In genomic region chr12:66066929-66067281, GRCh38 we compare ENCODE assay signal across 12 cellular contexts.
DNase-seq lines count a peak whose midpoint lies in the region; ATAC-seq and TF ChIP-seq lines count a peak whose summit lies in the region.
"Had no signal": no experiment of that assay in that cellular context is flagged by ENCODE, and none has a peak within 500 bp of the region (broad histone marks: within the 10 kb centered on the region; RNA-seq: fewer than 3 reads in every experiment).

No MANE protein-coding gene starts in this region.

- no peaks in the 10 kb centered on the region for H3K36me3 Mint-ChIP-seq in naive B cell
- H3K36me3 Mint-ChIP-seq: activated naive CD8-positive, alpha-beta T cell treated with anti-CD3 and anti-CD28 coated beads for 36 hours; CD4-positive, alpha-beta memory T cell; neural progenitor cell had no signal

- H3K4me3 Mint-ChIP-seq in naive B cell, result no peak overlapping the region
- H3K4me3 Mint-ChIP-seq: activated naive CD8-positive, alpha-beta T cell treated with anti-CD3 and anti-CD28 coated beads for 36 hours; neural progenitor cell had no signal

- in situ Hi-C loops in KBM-7 (cut with MboI; ENCODE audit: low pct_unique_long_range_greater_than_20kb, low sequenced_read_pairs) (no loop called here), GM13977 (cut with MboI; ENCODE audit: low pct_unique_long_range_greater_than_20kb, low sequenced_read_pairs, unreplicated experiment) (no loop called here)

- peaks cover 5 to 29% (median 13%) of the 10 kb centered on the region in 3 donors for H3K27me3 Mint-ChIP-seq in naive B cell

- peak overlapping the region in 1 of 6 donors; percentile 40 for H3K27ac Mint-ChIP-seq in naive B cell
- H3K27ac Mint-ChIP-seq: activated naive CD8-positive, alpha-beta T cell treated with anti-CD3 and anti-CD28 coated beads for 36 hours; CD4-positive, alpha-beta memory T cell; neural progenitor cell had no signal

- peaks cover 0 to 3% (median 0%) of the 10 kb centered on the region in 7 donors for H3K9me3 Mint-ChIP-seq in naive B cell
- H3K9me3 Mint-ChIP-seq: activated naive CD8-positive, alpha-beta T cell treated with anti-CD3 and anti-CD28 coated beads for 36 hours; CD4-positive, alpha-beta memory T cell; neural progenitor cell had no signal

- ATAC-seq in GM19351 (IDR thresholded peaks at IDR 0.05; ENCODE audit: unreplicated experiment), result peak; percentile 27
- ATAC-seq in HG02623 (IDR thresholded peaks at IDR 0.05; ENCODE audit: unreplicated experiment), result peak; percentile 19
- peak; percentile 71 for ATAC-seq in naive B cell (ENCODE audit: low read depth in 2 of 2)

- DNase-seq in KBM-7 (peak; percentile 49), naive B cell (no peak), middle frontal gyrus (ENCODE audit: extremely low spot score, low spot score) (no peak), COLO668 (lab: John Stamatoyannopoulos, UW; ENCODE audit: unreplicated experiment) (no peak), GM13977 (ENCODE audit: low spot score) (no peak)
- DNase-seq: CD4-positive, alpha-beta memory T cell; GDM1; left ventricle myocardium inferior had no signal

- peaks cover 11 to 20% (median 19%) of the 10 kb centered on the region in 3 donors for H3K4me1 Mint-ChIP-seq in naive B cell

- TF ChIP-seq CTCF in GM13977 (IDR thresholded peaks at IDR 0.05; ENCODE audit: extremely low read depth, insufficient read depth, missing control alignments), result no peak

Comparison
In these comparisons a context has a peak if more than half of its experiments do, and no peak if none do; other contexts are left out.
1. ATAC-seq: peak in every context shown above with its lines; median percentile 71 in naive B cell; 27 in GM19351; 19 in HG02623.